ENCODE assay signal across 8 cellular contexts in genomic region chr12:1691123-1692007, GRCh38. TPM values are rescaled to one million over a fixed set of nuclear protein-coding genes. Genes with fewer than 3 reads are reported as not detected.
DNase-seq lines count a peak whose midpoint lies in the region; ATAC-seq and TF ChIP-seq lines count a peak whose summit lies in the region.

No MANE protein-coding gene starts in this region.

- no TSS peak for BruUV-seq in HCT116 (replicated peaks; lab: Mats Ljungman, UMichigan)

- CTCF ChIA-PET in HCT116 (lab: Charles Lee), result interaction anchor here (0.9 to 1.1 kb wide), 2 partner anchors 57 to 100 kb away, joined by 3 to 4 read pairs; no protein-coding TSS in a partner anchor

- H3K9me3 ChIP-seq in HCT116 (ENCODE audit: control insufficient read depth in 1 of 2, insufficient read depth in 1 of 2, low read depth in 1 of 2, low read length in 2 of 2) (no peaks in the 10 kb centered on the region), MM.1S (replicated peaks; ENCODE audit: insufficient read depth, low read length) (no peaks in the 10 kb centered on the region), osteoblast (ENCODE audit: low read depth, low read length) (no peaks in the 10 kb centered on the region)

- H4K20me1 ChIP-seq in HCT116 (ENCODE audit: insufficient read depth) (0 out of 2 replicates have a peak, but pooled peaks cover 5% of the 10 kb centered on the region), MM.1S (ENCODE audit: insufficient read depth, low read length) (no peaks in the 10 kb centered on the region; the same call in 1 of the 2 replicates), osteoblast (ENCODE audit: insufficient read depth, low read length) (peaks cover 16% of the 10 kb centered on the region)

- DNase-seq in activated CD8-positive, alpha-beta memory T cell treated with anti-CD3 and anti-CD28 coated beads for 1 hour (ENCODE audit: extremely low read depth in 1 of 2, low read depth in 1 of 2), result peak; percentile 3 to 14
- DNase-seq in activated CD8-positive, alpha-beta memory T cell treated with anti-CD3 and anti-CD28 coated beads, Interleukin-2, amount 50 U/mL, for 4 hours, result no peak
- DNase-seq in HCT116 (ENCODE audit: low read depth, low spot score) (no peak), MM.1S (peak; percentile 32), foreskin fibroblast (peak in 1 of 2 donors; percentile 50), osteoblast (ENCODE audit: insufficient read length, low spot score, missing footprints) (peak; percentile 85), medulla oblongata (ENCODE audit: extremely low spot score) (no peak)
- DNase-seq in activated CD8-positive, alpha-beta memory T cell treated with anti-CD3 and anti-CD28 coated beads, Interleukin-2, amount 50 U/mL, for 48 hours, result peak; percentile 79

- H3K9me2 ChIP-seq in HCT116 (ENCODE audit: insufficient read depth), result no peaks in the 10 kb centered on the region
- H3K9me2 ChIP-seq in MM.1S (replicated peaks; ENCODE audit: insufficient read depth, low read length), result no peaks in the 10 kb centered on the region

- H3K27me3 ChIP-seq in HCT116 (ENCODE audit: insufficient read depth, low read length), result no peaks in the 10 kb centered on the region
- no peaks in the 10 kb centered on the region for H3K27me3 ChIP-seq in MM.1S (replicated peaks; ENCODE audit: insufficient read depth, low read length)
- H3K27me3 ChIP-seq in osteoblast (ENCODE audit: insufficient read depth, low read length), result no peaks in the 10 kb centered on the region

- H3K4me3 ChIP-seq in HCT116 (replicated peaks in 1 of 2; ENCODE audit: low read depth in 1 of 2, low read length in 2 of 2), result peak overlapping the region; percentile 80 to 83
- peak overlapping the region; percentile 81 for H3K4me3 ChIP-seq in MM.1S (ENCODE audit: low read length)
- H3K4me3 ChIP-seq in foreskin fibroblast (ENCODE audit: low read depth in 1 of 2, low read length in 2 of 2), result peak overlapping the region; percentile 94 to 98
- H3K4me3 ChIP-seq in osteoblast (ENCODE audit: insufficient read depth, low read length), result peak overlapping the region; percentile 93

- intact Hi-C loops in HCT116 (cut with micrococcal nuclease), result loop anchor here (2.0 kb wide), 1 partner anchor 29 kb away; no protein-coding TSS in a partner anchor

- POLR2A ChIA-PET in HCT116 (lab: Charles Lee), result interaction anchor here (0.5 to 1.6 kb wide), 8 partner anchors 9 to 73 kb away, joined by 3 to 9 read pairs (median 3); no protein-coding TSS in a partner anchor

- H2AFZ ChIP-seq in HCT116 (ENCODE audit: low read depth, low read length, poor library complexity, severe bottlenecking) (no peak overlapping the region), MM.1S (ENCODE audit: low read length) (peak overlapping the region; percentile 92), osteoblast (ENCODE audit: low read length) (peak overlapping the region; percentile 81)

- H3F3A ChIP-seq in MM.1S (ENCODE audit: insufficient read depth, low read length), result peaks cover 8% of the 10 kb centered on the region

- TF ChIP-seq CTCF in HCT116 (IDR thresholded peaks at IDR 0.05 in 2 of 3, conservative IDR thresholded peaks at IDR 0.05 in 1 of 3; ENCODE audit: borderline replicate concordance in 1 of 3, insufficient read depth in 1 of 3, low read depth in 2 of 3, low read length in 2 of 3) (no peak), MM.1S (IDR thresholded peaks at IDR 0.05; ENCODE audit: low read length) (no peak), foreskin fibroblast (IDR thresholded peaks at IDR 0.05; ENCODE audit: low read depth, low read length) (no peak), osteoblast (IDR thresholded peaks at IDR 0.05; ENCODE audit: extremely low read depth, low read depth, low read length) (no peak)

- H3K4me2 ChIP-seq in HCT116 (ENCODE audit: low read length), result peak overlapping the region; percentile 90
- peak overlapping the region; percentile 74 for H3K4me2 ChIP-seq in MM.1S (ENCODE audit: low read depth, low read length)
- peak overlapping the region; percentile 87 for H3K4me2 ChIP-seq in osteoblast (ENCODE audit: insufficient read depth, low read length)

- no peaks in the 10 kb centered on the region; a peak in 1 of 4 replicates for H3K36me3 ChIP-seq in HCT116 (ENCODE audit: control insufficient read depth in 1 of 2, insufficient read depth in 2 of 2, low read length in 2 of 2)
- no peaks in the 10 kb centered on the region for H3K36me3 ChIP-seq in MM.1S (replicated peaks; ENCODE audit: insufficient read depth, low read length)
- no peaks in the 10 kb centered on the region for H3K36me3 ChIP-seq in osteoblast (ENCODE audit: insufficient read depth, low read length)

- H3K27ac ChIP-seq in HCT116 (ENCODE audit: low read depth, low read length) (peak overlapping the region; percentile 81), MM.1S (ENCODE audit: low read length) (peak overlapping the region; percentile 86; the same call in 1 of the 2 replicates), osteoblast (ENCODE audit: low read depth, low read length) (peak overlapping the region; percentile 82)

- ATAC-seq in HCT116, result peak; percentile 59

- peaks cover 52% of the 10 kb centered on the region for H3K79me2 ChIP-seq in HCT116 (ENCODE audit: insufficient read depth, low read length)
- peaks cover 53% of the 10 kb centered on the region for H3K79me2 ChIP-seq in MM.1S (ENCODE audit: low read length)
- H3K79me2 ChIP-seq in osteoblast (ENCODE audit: insufficient read depth, low read length), result peaks cover 45% of the 10 kb centered on the region

- no peak for TF ChIP-seq POLR2A in HCT116 (IDR thresholded peaks at IDR 0.05; ENCODE audit: borderline replicate concordance, extremely low read depth, insufficient read depth, insufficient read length)

- no peak for TF ChIP-seq RAD21 in HCT116 (IDR thresholded peaks at IDR 0.05; ENCODE audit: low read depth)

- H3K4me1 ChIP-seq in HCT116 (ENCODE audit: control insufficient read depth in 1 of 2, insufficient read depth in 2 of 2, low read length in 2 of 2) (peaks cover 12 to 15% of the 10 kb centered on the region in 2 experiments), MM.1S (ENCODE audit: low read length) (peaks cover 11% of the 10 kb centered on the region), osteoblast (ENCODE audit: insufficient read depth, low read length) (peaks cover 20% of the 10 kb centered on the region)

- RAD21 ChIA-PET in HCT116 (lab: Charles Lee; ENCODE audit: low non-redundant PET in 1 of 2, low total read pairs in 2 of 2, uncharacterized antibody in 2 of 2, unreplicated experiment in 2 of 2), result no interaction called here

- H3K9ac ChIP-seq in HCT116 (ENCODE audit: low read length) (peak overlapping the region; percentile 92), MM.1S (ENCODE audit: low read length) (peak overlapping the region; percentile 95)

TF ChIP-seq in HCT116, 20 proteins besides CTCF, POLR2A, EP300 and RAD21 (continues in another document):
- TF ChIP-seq ZFX (IDR thresholded peaks at IDR 0.05), result no peak
- no peak for TF ChIP-seq SIN3A (IDR thresholded peaks at IDR 0.05; ENCODE audit: low read depth)
- no peak; the same call in 1 of the 2 replicates for TF ChIP-seq CBX3 (IDR thresholded peaks at IDR 0.05; ENCODE audit: low read depth)
- no peak for TF ChIP-seq EGR1 (IDR thresholded peaks at IDR 0.05; ENCODE audit: low read depth)
- TF ChIP-seq JUND (IDR thresholded peaks at IDR 0.05), result no peak
- no peak for TF ChIP-seq TCF7L2 (IDR thresholded peaks at IDR 0.05; ENCODE audit: borderline replicate concordance, extremely low read depth, insufficient read depth, insufficient read length)
- no peak for TF ChIP-seq REST (IDR thresholded peaks at IDR 0.05; ENCODE audit: low read depth)
- TF ChIP-seq, protein P1, sequence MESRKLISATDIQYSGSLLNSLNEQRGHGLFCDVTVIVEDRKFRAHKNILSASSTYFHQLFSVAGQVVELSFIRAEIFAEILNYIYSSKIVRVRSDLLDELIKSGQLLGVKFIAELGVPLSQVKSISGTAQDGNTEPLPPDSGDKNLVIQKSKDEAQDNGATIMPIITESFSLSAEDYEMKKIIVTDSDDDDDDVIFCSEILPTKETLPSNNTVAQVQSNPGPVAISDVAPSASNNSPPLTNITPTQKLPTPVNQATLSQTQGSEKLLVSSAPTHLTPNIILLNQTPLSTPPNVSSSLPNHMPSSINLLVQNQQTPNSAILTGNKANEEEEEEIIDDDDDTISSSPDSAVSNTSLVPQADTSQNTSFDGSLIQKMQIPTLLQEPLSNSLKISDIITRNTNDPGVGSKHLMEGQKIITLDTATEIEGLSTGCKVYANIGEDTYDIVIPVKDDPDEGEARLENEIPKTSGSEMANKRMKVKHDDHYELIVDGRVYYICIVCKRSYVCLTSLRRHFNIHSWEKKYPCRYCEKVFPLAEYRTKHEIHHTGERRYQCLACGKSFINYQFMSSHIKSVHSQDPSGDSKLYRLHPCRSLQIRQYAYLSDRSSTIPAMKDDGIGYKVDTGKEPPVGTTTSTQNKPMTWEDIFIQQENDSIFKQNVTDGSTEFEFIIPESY (IDR thresholded peaks at IDR 0.05; ENCODE audit: extremely low read depth, insufficient replicate concordance, low read length), result no peak
- no peak for TF ChIP-seq EZH2phosphoT487 (IDR thresholded peaks at IDR 0.05; ENCODE audit: borderline replicate concordance)

RNA-seq across cellular contexts. Expression of gene ADIPOR2, which starts 0.5 kb away (rescaled TPM):
- total RNA-seq in HCT116 (2021; ENCODE audit: unreplicated experiment) (69.9 TPM), osteoblast (32.2 and 33.0 TPM in 2 replicates)
- polyA plus RNA-seq in HCT116 (2012), result 32.5 and 37.8 TPM in 2 replicates

Comparison
In these comparisons a context has a peak if more than half of its experiments do, and no peak if none do; other contexts are left out.
1. DNase-seq: peak in activated CD8-positive, alpha-beta memory T cell treated with anti-CD3 and anti-CD28 coated beads for 1 hour (2 of 2), MM.1S (single experiment), activated CD8-positive, alpha-beta memory T cell treated with anti-CD3 and anti-CD28 coated beads, Interleukin-2, amount 50 U/mL, for 48 hours (single experiment) and osteoblast (single experiment); none in activated CD8-positive, alpha-beta memory T cell treated with anti-CD3 and anti-CD28 coated beads, Interleukin-2, amount 50 U/mL, for 4 hours (single experiment), HCT116 (single experiment) and medulla oblongata (single experiment).
2. Peak in every context shown above with its lines, with median percentiles within 50 percentile points of each other: H3K27ac ChIP-seq, H3K4me2 ChIP-seq and H3K4me3 ChIP-seq.